Comparison of ENCODE assay signal across 19 cellular contexts in genomic region chr10:124961248-124961570, GRCh38. TPM values are rescaled to one million over a fixed set of nuclear protein-coding genes. Genes with fewer than 3 reads are reported as not detected.
A peak's percentile ranks its signal among the peaks of the same experiment; 100 is the strongest.
DNase-seq lines count a peak whose midpoint lies in the region; ATAC-seq and TF ChIP-seq lines count a peak whose summit lies in the region.
"Had no signal": no experiment of that assay in that cellular context is flagged by ENCODE, and none has a peak within 500 bp of the region (broad histone marks: within the 10 kb centered on the region; RNA-seq: fewer than 3 reads in every experiment).

No MANE protein-coding gene starts in this region.

- H3K27ac ChIP-seq in neural progenitor cell, result no peak overlapping the region
- H3K27ac ChIP-seq: gastroesophageal sphincter had no signal

- no peaks in the 10 kb centered on the region for H3K4me1 ChIP-seq in neural progenitor cell

- H3F3A ChIP-seq in neural progenitor cell (ENCODE audit: low read depth), result no peaks in the 10 kb centered on the region

- H3K4me1 Mint-ChIP-seq in activated naive CD8-positive, alpha-beta T cell treated with anti-CD3 and anti-CD28 coated beads, Interleukin-2, amount 50 U/mL, for 24 hours, result peaks cover 54% of the 10 kb centered on the region
- peaks cover 3% of the 10 kb centered on the region for H3K4me1 Mint-ChIP-seq in neural progenitor cell

- no peak for ATAC-seq in activated naive CD8-positive, alpha-beta T cell treated with anti-CD3 and anti-CD28 coated beads, Interleukin-2, amount 50 U/mL, for 24 hours
- no peak for ATAC-seq in HG02981 (IDR thresholded peaks at IDR 0.05; ENCODE audit: unreplicated experiment)
- ATAC-seq: gastroesophageal sphincter; HepG2; natural killer cell treated with Interleukin-12 subunit alpha and Interleukin-12 subunit beta and Interleukin-15 and Interleukin-18, amount 100 ng/mL, for 72 hours had no signal

- no peaks in the 10 kb centered on the region for H3K9me3 Mint-ChIP-seq in activated naive CD8-positive, alpha-beta T cell treated with anti-CD3 and anti-CD28 coated beads, Interleukin-2, amount 50 U/mL, for 24 hours
- no peaks in the 10 kb centered on the region for H3K9me3 Mint-ChIP-seq in neural progenitor cell
- H3K9me3 Mint-ChIP-seq: activated naive CD8-positive, alpha-beta T cell treated with anti-CD3 and anti-CD28 coated beads, Interleukin-2, amount 10 ng/mL, durations not matched to agents 7 days and 5 days; brain; natural killer cell treated with Interleukin-12 subunit alpha and Interleukin-12 subunit beta and Interleukin-15 and Interleukin-18, amount 100 ng/mL, for 72 hours had no signal

- H3K36me3 ChIP-seq in neural progenitor cell, result no peaks in the 10 kb centered on the region
- H3K36me3 ChIP-seq: gastroesophageal sphincter had no signal

- no peak overlapping the region for H3K9ac ChIP-seq in neural progenitor cell

- DNase-seq in AG08395 (ENCODE audit: low spot score) (peak; percentile 13), GM13976 (ENCODE audit: low spot score) (peak; percentile 23), neural progenitor cell (ENCODE audit: low spot score) (no peak), GM19240 (ENCODE audit: insufficient read length, low spot score) (no peak), NCI-H226 (no peak)
- DNase-seq in activated naive CD8-positive, alpha-beta T cell treated with anti-CD3 and anti-CD28 coated beads, Interleukin-2, amount 50 U/mL, for 24 hours, result no peak
- DNase-seq in NK-92 treated with Interleukin-12 subunit alpha and Interleukin-12 subunit beta, amount 100 ng/mL, for 24 hours (lab: John Stamatoyannopoulos, UW), result no peak
- DNase-seq: activated CD4-positive, alpha-beta T cell treated with anti-CD3 and anti-CD28 coated beads, Interleukin-2, amount 50 U/mL, for 4 hours; activated naive CD8-positive, alpha-beta T cell treated with anti-CD3 and anti-CD28 coated beads, Interleukin-2, amount 10 ng/mL, durations not matched to agents 7 days and 5 days; DND-41; NCI-H1436 treated with DMSO at 0.1 percent for 48 hours; NCI-H2171 treated with DMSO at 0.1 percent for 48 hours; NCI-H748 treated with DMSO at 0.1 percent for 48 hours; SIG-M5 had no signal

- H2AFZ ChIP-seq in neural progenitor cell (replicated peaks), result no peak overlapping the region

- peaks cover 90% of the 10 kb centered on the region for H3K79me2 ChIP-seq in neural progenitor cell (ENCODE audit: low read depth)

- H3K36me3 Mint-ChIP-seq in activated naive CD8-positive, alpha-beta T cell treated with anti-CD3 and anti-CD28 coated beads, Interleukin-2, amount 50 U/mL, for 24 hours (ENCODE audit: low read depth), result peaks cover 11% of the 10 kb centered on the region
- H3K36me3 Mint-ChIP-seq in neural progenitor cell, result peaks cover 2% of the 10 kb centered on the region
- H3K36me3 Mint-ChIP-seq: natural killer cell treated with Interleukin-12 subunit alpha and Interleukin-12 subunit beta and Interleukin-15 and Interleukin-18, amount 100 ng/mL, for 72 hours had no signal

- H3K4me3 Mint-ChIP-seq in activated naive CD8-positive, alpha-beta T cell treated with anti-CD3 and anti-CD28 coated beads, Interleukin-2, amount 50 U/mL, for 24 hours, result no peak overlapping the region
- no peak overlapping the region for H3K4me3 Mint-ChIP-seq in neural progenitor cell
- H3K4me3 Mint-ChIP-seq: activated naive CD8-positive, alpha-beta T cell treated with anti-CD3 and anti-CD28 coated beads, Interleukin-2, amount 10 ng/mL, durations not matched to agents 7 days and 5 days; brain; natural killer cell treated with Interleukin-12 subunit alpha and Interleukin-12 subunit beta and Interleukin-15 and Interleukin-18, amount 100 ng/mL, for 72 hours had no signal

- H3K27me3 ChIP-seq in neural progenitor cell, result no peaks in the 10 kb centered on the region
- H3K27me3 ChIP-seq: gastroesophageal sphincter had no signal

- H3K4me2 ChIP-seq in neural progenitor cell, result no peak overlapping the region

- H3K27ac Mint-ChIP-seq in activated naive CD8-positive, alpha-beta T cell treated with anti-CD3 and anti-CD28 coated beads, Interleukin-2, amount 50 U/mL, for 24 hours, result peak overlapping the region; percentile 5
- peak overlapping the region; percentile 35 for H3K27ac Mint-ChIP-seq in neural progenitor cell
- H3K27ac Mint-ChIP-seq: activated naive CD8-positive, alpha-beta T cell treated with anti-CD3 and anti-CD28 coated beads, Interleukin-2, amount 10 ng/mL, durations not matched to agents 7 days and 5 days; brain; natural killer cell treated with Interleukin-12 subunit alpha and Interleukin-12 subunit beta and Interleukin-15 and Interleukin-18, amount 100 ng/mL, for 72 hours had no signal

- H3K9me3 ChIP-seq in neural progenitor cell (ENCODE audit: low read depth), result no peaks in the 10 kb centered on the region
- H3K9me3 ChIP-seq: gastroesophageal sphincter had no signal

- no peak for TF ChIP-seq CTCF in GM13976 (IDR thresholded peaks at IDR 0.05; ENCODE audit: borderline replicate concordance, control extremely low read depth, extremely low read depth, insufficient read depth, missing control alignments)
- no peak for TF ChIP-seq CTCF in neural progenitor cell (IDR thresholded peaks at IDR 0.05)

- in situ Hi-C loops in GM13976 (cut with MboI; ENCODE audit: low sequenced_read_pairs, unreplicated experiment), result no loop called here

- H3K27me3 Mint-ChIP-seq in activated naive CD8-positive, alpha-beta T cell treated with anti-CD3 and anti-CD28 coated beads, Interleukin-2, amount 50 U/mL, for 24 hours, result no peaks in the 10 kb centered on the region
- no peaks in the 10 kb centered on the region for H3K27me3 Mint-ChIP-seq in neural progenitor cell (ENCODE audit: insufficient read depth, low read depth)
- H3K27me3 Mint-ChIP-seq: activated naive CD8-positive, alpha-beta T cell treated with anti-CD3 and anti-CD28 coated beads, Interleukin-2, amount 10 ng/mL, durations not matched to agents 7 days and 5 days; brain; natural killer cell treated with Interleukin-12 subunit alpha and Interleukin-12 subunit beta and Interleukin-15 and Interleukin-18, amount 100 ng/mL, for 72 hours had no signal

- no peak overlapping the region for H3K4me3 ChIP-seq in neural progenitor cell
- H3K4me3 ChIP-seq: gastroesophageal sphincter had no signal

- peaks cover 77% of the 10 kb centered on the region for H4K20me1 ChIP-seq in neural progenitor cell (ENCODE audit: low read depth)

RNA-seq across cellular contexts. Expression of gene ZRANB1, which starts 19.3 kb away (rescaled TPM):
- total RNA-seq in neural progenitor cell (ENCODE audit: low replicate concordance), result 16.8 and 21.8 TPM in 2 replicates

Comparison
In these comparisons a context has a peak if more than half of its experiments do, and no peak if none do; other contexts are left out.
1. DNase-seq: peak in AG08395 (single experiment) and GM13976 (single experiment); none in activated naive CD8-positive, alpha-beta T cell treated with anti-CD3 and anti-CD28 coated beads, Interleukin-2, amount 50 U/mL, for 24 hours (single experiment), neural progenitor cell (single experiment), GM19240 (single experiment), NCI-H226 (single experiment) and NK-92 treated with Interleukin-12 subunit alpha and Interleukin-12 subunit beta, amount 100 ng/mL, for 24 hours (single experiment).